23 cellular contexts compared by ENCODE assay signal in genomic region chr1:232114985-232115384, GRCh38.
"Had no signal": no experiment of that assay in that cellular context is flagged by ENCODE, and none has a peak within 500 bp of the region (broad histone marks: within the 10 kb centered on the region; RNA-seq: fewer than 3 reads in every experiment).

No MANE protein-coding gene starts in this region.

- H3K36me3 ChIP-seq: esophagus squamous epithelium, gastrocnemius medialis, heart left ventricle, left lung, lower lobe of right lung had no signal

- H3K27me3 ChIP-seq: esophagus squamous epithelium, gastrocnemius medialis, heart left ventricle had no signal

- H3K9me3 ChIP-seq: esophagus squamous epithelium, gastrocnemius medialis, heart left ventricle, left lung, lower lobe of right lung, mucosa of descending colon had no signal

- FAIRE-seq: endometrium, islet of Langerhans, keratinocyte had no signal

- H3K4me1 ChIP-seq: esophagus squamous epithelium, gastrocnemius medialis, left lung, lower lobe of right lung had no signal

- H3K27ac ChIP-seq: epithelial cell of prostate, esophagus squamous epithelium, gastrocnemius medialis, heart left ventricle, left lung, lower lobe of right lung had no signal

- DNase-seq: cortex of kidney; effector CD8-positive, alpha-beta T cell; effector memory CD8-positive, alpha-beta T cell; endodermal cell; erythroblast; esophagus squamous epithelium; foreskin fibroblast; foreskin melanocyte; gastrocnemius medialis; heart left ventricle; hippocampal formation; left cardiac atrium; left lung; left ventricle myocardium superior; lower lobe of right lung; mesenchymal stem cell; mucosa of descending colon; naive B cell; naive thymus-derived CD8-positive, alpha-beta T cell had no signal

- H3K4me3 ChIP-seq: esophagus squamous epithelium, gastrocnemius medialis, heart left ventricle, left lung, lower lobe of right lung, mucosa of descending colon had no signal
